ENCODE assay signal across 24 cellular contexts in the genomic region with DNA sequence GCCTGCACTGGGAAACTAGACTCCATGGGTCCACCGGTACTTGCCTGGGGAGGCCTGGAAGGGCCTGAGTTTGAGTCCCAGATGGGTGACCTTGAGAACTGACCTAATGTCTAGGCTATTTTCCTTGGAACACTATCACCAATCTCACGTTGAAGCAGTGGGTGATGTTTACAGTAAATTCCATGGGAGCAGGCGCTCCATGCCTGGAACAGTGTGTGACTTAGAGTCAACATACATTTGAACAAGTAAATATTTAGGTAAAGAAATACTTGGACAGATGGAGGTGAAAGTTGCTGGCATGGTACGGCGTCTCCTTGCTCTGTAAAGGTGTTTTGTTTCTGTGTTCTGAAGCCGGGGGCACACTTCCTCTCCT. TPM values are rescaled to one million over a fixed set of nuclear protein-coding genes. Genes with fewer than 3 reads are reported as not detected.
DNase-seq lines count a peak whose midpoint lies in the region; ATAC-seq and TF ChIP-seq lines count a peak whose summit lies in the region.
"Had no signal": no experiment of that assay in that cellular context is flagged by ENCODE, and none has a peak within 500 bp of the region (broad histone marks: within the 10 kb centered on the region; RNA-seq: fewer than 3 reads in every experiment).

No MANE protein-coding gene starts in this region.

- H3K4me3 ChIP-seq in choroid plexus epithelial cell (ENCODE audit: low read depth, low read length) (no peak overlapping the region), mucosa of rectum (ENCODE audit: low read length in 2 of 2) (no peak overlapping the region)
- H3K4me3 ChIP-seq: gastrocnemius medialis, psoas muscle had no signal

- H3K4me3 Mint-ChIP-seq in CD14-positive monocyte, result no peak overlapping the region
- H3K4me3 Mint-ChIP-seq: brain, T-cell had no signal

- H3K36me3 ChIP-seq in mucosa of rectum (ENCODE audit: control insufficient read depth in 2 of 2, insufficient read depth in 2 of 2, low read length in 2 of 2), result no peaks in the 10 kb centered on the region
- H3K36me3 ChIP-seq: gastrocnemius medialis had no signal

- H3K27me3 Mint-ChIP-seq in CD14-positive monocyte (ENCODE audit: low read depth in 3 of 3), result no peaks in the 10 kb centered on the region
- H3K27me3 Mint-ChIP-seq: T-cell had no signal

- H3K36me3 Mint-ChIP-seq in CD14-positive monocyte, result peaks cover 25 to 36% of the 10 kb centered on the region in 2 donors
- H3K36me3 Mint-ChIP-seq: brain had no signal

- H3K9me3 ChIP-seq in mucosa of rectum (ENCODE audit: control insufficient read depth in 2 of 2, low read length in 2 of 2), result no peaks in the 10 kb centered on the region
- H3K9me3 ChIP-seq: gastrocnemius medialis, psoas muscle had no signal

- no peak for ATAC-seq in HG03159 (IDR thresholded peaks at IDR 0.05; ENCODE audit: unreplicated experiment)
- no peak for ATAC-seq in GM18517 (IDR thresholded peaks at IDR 0.05; ENCODE audit: unreplicated experiment)
- ATAC-seq: psoas muscle, T-cell had no signal

- DNase-seq in DMS 273 (lab: John Stamatoyannopoulos, UW; ENCODE audit: unreplicated experiment) (peak; percentile 49), choroid plexus epithelial cell (ENCODE audit: low read depth) (peak; percentile 69), CD14-positive monocyte (ENCODE audit: low spot score) (no peak)
- no peak for DNase-seq in activated CD4-positive, alpha-beta T cell treated with anti-CD3 and anti-CD28 coated beads for 4 hours
- DNase-seq: ACHN; activated CD4-positive, alpha-beta T cell treated with anti-CD3 and anti-CD28 coated beads, Interleukin-2, amount 50 U/mL, for 4 hours; activated naive CD4-positive, alpha-beta T cell treated with anti-CD3 and anti-CD28 coated beads, Interleukin-2, amount 50 U/mL, for 16 hours; activated T-cell treated with anti-CD3 and anti-CD28 coated beads, Interleukin-2, amount 50 U/mL, for 1 hour; COR-L47; dermis blood vessel endothelial cell; gastrocnemius medialis; Kasumi-1; kidney glomerular epithelial cell; NCI-H82; SIG-M5; small intestine; stimulated activated CD4-positive, alpha-beta T cell treated with anti-CD3 and anti-CD28 coated beads, Interleukin-4, amount 100 ng/mL, for 1 hour; T-cell had no signal

- H3K9ac ChIP-seq in mucosa of rectum (ENCODE audit: low read depth in 1 of 2, low read length in 2 of 2), result no peak overlapping the region

- peaks cover 9 to 30% of the 10 kb centered on the region in 2 donors for H3K4me1 ChIP-seq in mucosa of rectum (ENCODE audit: control insufficient read depth in 2 of 2, insufficient read depth in 2 of 2, low read length in 2 of 2)

- H3K27ac ChIP-seq in 22Rv1, result peak overlapping the region; percentile 85
- peak overlapping the region; percentile 56 to 70 for H3K27ac ChIP-seq in mucosa of rectum (ENCODE audit: low read depth in 2 of 2, low read length in 2 of 2)
- H3K27ac ChIP-seq: gastrocnemius medialis, psoas muscle had no signal

- intact Hi-C loops in CD14-positive monocyte (cut with micrococcal nuclease), result no loop called here

- peak overlapping the region in 2 of 7 donors; percentile 2 to 32 for H3K27ac Mint-ChIP-seq in CD14-positive monocyte
- H3K27ac Mint-ChIP-seq: brain had no signal

- H3K4me1 Mint-ChIP-seq in CD14-positive monocyte, result peaks cover 43% of the 10 kb centered on the region

- TF ChIP-seq CTCF in 22Rv1 (IDR thresholded peaks at IDR 0.05) (no peak), choroid plexus epithelial cell (conservative IDR thresholded peaks at IDR 0.05; ENCODE audit: low read depth, low read length) (no peak), CD14-positive monocyte (IDR thresholded peaks at IDR 0.05) (no peak)

- H3K9me3 Mint-ChIP-seq in CD14-positive monocyte, result no peaks in the 10 kb centered on the region
- H3K9me3 Mint-ChIP-seq: brain, T-cell had no signal

- no peaks in the 10 kb centered on the region for H3K27me3 ChIP-seq in mucosa of rectum (ENCODE audit: control insufficient read depth in 2 of 2, insufficient read depth in 2 of 2, low read length in 2 of 2)
- H3K27me3 ChIP-seq: gastrocnemius medialis had no signal

RNA-seq across cellular contexts. Expression of gene TBC1D14, which starts 47.5 kb away (rescaled TPM):
- polyA plus RNA-seq in CD14-positive monocyte, result 10 to 100 TPM; 36.3 to 44.7 TPM

Comparison
In these comparisons a context has a peak if more than half of its experiments do, and no peak if none do; other contexts are left out.
1. DNase-seq: peak in DMS 273 (single experiment) and choroid plexus epithelial cell (single experiment); none in CD14-positive monocyte (single experiment) and activated CD4-positive, alpha-beta T cell treated with anti-CD3 and anti-CD28 coated beads for 4 hours (0 of 2).